Comparison of ENCODE assay signal across 8 cellular contexts in the genomic region with DNA sequence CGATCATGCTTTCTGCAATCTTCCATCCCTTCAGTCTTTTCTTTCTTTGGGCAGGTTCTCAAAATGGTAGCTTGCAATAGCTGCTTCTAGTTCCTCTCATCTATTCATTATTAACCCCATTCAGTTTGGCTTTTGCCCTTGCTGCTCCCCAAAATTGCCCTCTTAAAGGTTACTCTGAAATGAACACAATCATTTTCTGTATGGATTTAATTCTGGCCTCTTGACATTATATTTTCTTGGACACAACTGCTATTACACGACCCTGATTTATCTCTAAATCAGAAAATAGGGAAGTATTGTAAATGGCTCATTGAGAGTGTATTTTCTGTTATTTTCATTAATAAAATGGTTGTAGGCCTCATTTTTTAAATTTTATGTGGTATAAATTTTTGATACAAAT. TPM values are rescaled to one million over a fixed set of nuclear protein-coding genes. Genes with fewer than 3 reads are reported as not detected.
DNase-seq lines count a peak whose midpoint lies in the region; ATAC-seq and TF ChIP-seq lines count a peak whose summit lies in the region.

A gene (minus strand): TSS at position 101 of the 400 bp plus-strand sequence. CDS start 8,613 bp downstream, outside the sequence.

- peaks cover 7% of the 10 kb centered on the region; the same call in 1 of the 2 replicates for H3K4me1 ChIP-seq in HEK293 (ENCODE audit: control insufficient read depth, insufficient read depth, low read length)

- POLR2A ChIA-PET in HEK293 (lab: Yijun Ruan, JAX), result no interaction called here

- H3K9me3 Mint-ChIP-seq in activated T-helper 2 cell treated with anti-CD3 and anti-CD28 coated beads, Interferon-gamma antibody, Interleukin-2, Interleukin-4, amounts not matched to agents 10 μg/mL and 5 μg/mL and 100 μg/mL, durations not matched to agents 14 hours and 24 hours and 36 hours, result no peaks in the 10 kb centered on the region
- H3K9me3 Mint-ChIP-seq in stimulated activated memory B cell treated with anti-CD40 and anti-IgM and Interleukin-4, amounts not matched to agents 10 μg/mL and 1 μg/mL and 100 μg/mL, for 72 hours, result no peaks in the 10 kb centered on the region

- intact Hi-C loops in activated T-helper 2 cell treated with anti-CD3 and anti-CD28 coated beads, Interferon-gamma antibody, Interleukin-2, Interleukin-4, amounts not matched to agents 10 μg/mL and 5 μg/mL and 100 μg/mL, durations not matched to agents 14 hours and 24 hours and 36 hours (cut with micrococcal nuclease), result no loop called here

- H3K4me3 ChIP-seq in HEK293 (ENCODE audit: low read depth, low read length), result peak within 1 kb of the TSS; percentile 98
- peak within 1 kb of the TSS; percentile 65 for H3K4me3 ChIP-seq in iPS-18c (ENCODE audit: insufficient read depth, low read depth, low read length)

- H3K27ac Mint-ChIP-seq in activated T-helper 2 cell treated with anti-CD3 and anti-CD28 coated beads, Interferon-gamma antibody, Interleukin-2, Interleukin-4, amounts not matched to agents 10 μg/mL and 5 μg/mL and 100 μg/mL, durations not matched to agents 14 hours and 24 hours and 36 hours, result peak within 1 kb of the TSS; percentile 43
- peak within 1 kb of the TSS; percentile 89 for H3K27ac Mint-ChIP-seq in stimulated activated memory B cell treated with anti-CD40 and anti-IgM and Interleukin-4, amounts not matched to agents 10 μg/mL and 1 μg/mL and 100 μg/mL, for 72 hours

- no peaks in the 10 kb centered on the region for H3K36me3 Mint-ChIP-seq in activated T-helper 2 cell treated with anti-CD3 and anti-CD28 coated beads, Interferon-gamma antibody, Interleukin-2, Interleukin-4, amounts not matched to agents 10 μg/mL and 5 μg/mL and 100 μg/mL, durations not matched to agents 14 hours and 24 hours and 36 hours (ENCODE audit: low read depth)
- no peaks in the 10 kb centered on the region for H3K36me3 Mint-ChIP-seq in stimulated activated memory B cell treated with anti-CD40 and anti-IgM and Interleukin-4, amounts not matched to agents 10 μg/mL and 1 μg/mL and 100 μg/mL, for 72 hours

- H3K9me3 ChIP-seq in HEK293 (ENCODE audit: control insufficient read depth, insufficient read depth, low read depth, low read length) (no peaks in the 10 kb centered on the region), iPS-18c (ENCODE audit: control insufficient read depth, insufficient read depth, low read length) (no peaks in the 10 kb centered on the region)

- H3K27ac ChIP-seq in HEK293 (ENCODE audit: extremely low read depth, low read depth, low read length), result peak within 1 kb of the TSS; percentile 50; the same call in 1 of the 2 replicates

- DNase-seq in activated T-helper 2 cell treated with anti-CD3 and anti-CD28 coated beads, Interferon-gamma antibody, Interleukin-2, Interleukin-4, amounts not matched to agents 10 μg/mL and 5 μg/mL and 100 μg/mL, durations not matched to agents 14 hours and 24 hours and 36 hours (ENCODE audit: low spot score), result no peak
- DNase-seq in NCI-H446 (lab: John Stamatoyannopoulos, UW) (no peak), Kasumi-1 (lab: John Stamatoyannopoulos, UW) (no peak)

- H3K36me3 ChIP-seq in HEK293 (ENCODE audit: control insufficient read depth in 2 of 2, insufficient read depth in 1 of 2, low read length in 2 of 2), result no peaks in the 10 kb centered on the region

- CTCF ChIA-PET in HEK293 (lab: Yijun Ruan, JAX), result interaction anchor here (0.6 to 0.7 kb wide), 3 partner anchors 15 to 135 kb away, joined by 3 to 4 read pairs (median 3); no protein-coding TSS in a partner anchor

- peaks cover 3% of the 10 kb centered on the region for H3K27me3 Mint-ChIP-seq in activated T-helper 2 cell treated with anti-CD3 and anti-CD28 coated beads, Interferon-gamma antibody, Interleukin-2, Interleukin-4, amounts not matched to agents 10 μg/mL and 5 μg/mL and 100 μg/mL, durations not matched to agents 14 hours and 24 hours and 36 hours (ENCODE audit: low read depth)
- no peaks in the 10 kb centered on the region for H3K27me3 Mint-ChIP-seq in stimulated activated memory B cell treated with anti-CD40 and anti-IgM and Interleukin-4, amounts not matched to agents 10 μg/mL and 1 μg/mL and 100 μg/mL, for 72 hours

- ATAC-seq in stimulated activated memory B cell treated with anti-CD40 and anti-IgM and Interleukin-4, amounts not matched to agents 10 μg/mL and 1 μg/mL and 100 μg/mL, for 72 hours, result no peak
- no peak for ATAC-seq in HG02973 (IDR thresholded peaks at IDR 0.05; ENCODE audit: unreplicated experiment)
- ATAC-seq in GM21723 (IDR thresholded peaks at IDR 0.05; ENCODE audit: unreplicated experiment), result no peak

- H3K4me1 Mint-ChIP-seq in activated T-helper 2 cell treated with anti-CD3 and anti-CD28 coated beads, Interferon-gamma antibody, Interleukin-2, Interleukin-4, amounts not matched to agents 10 μg/mL and 5 μg/mL and 100 μg/mL, durations not matched to agents 14 hours and 24 hours and 36 hours (ENCODE audit: low read depth), result peaks cover 17% of the 10 kb centered on the region
- H3K4me1 Mint-ChIP-seq in stimulated activated memory B cell treated with anti-CD40 and anti-IgM and Interleukin-4, amounts not matched to agents 10 μg/mL and 1 μg/mL and 100 μg/mL, for 72 hours, result peaks cover 29% of the 10 kb centered on the region

- no peak for TF ChIP-seq CTCF in HEK293 (tag by site-specific recombination; IDR thresholded peaks at IDR 0.05)

- H3K4me3 Mint-ChIP-seq in activated T-helper 2 cell treated with anti-CD3 and anti-CD28 coated beads, Interferon-gamma antibody, Interleukin-2, Interleukin-4, amounts not matched to agents 10 μg/mL and 5 μg/mL and 100 μg/mL, durations not matched to agents 14 hours and 24 hours and 36 hours (ENCODE audit: low read depth), result peak within 1 kb of the TSS; percentile 88
- H3K4me3 Mint-ChIP-seq in stimulated activated memory B cell treated with anti-CD40 and anti-IgM and Interleukin-4, amounts not matched to agents 10 μg/mL and 1 μg/mL and 100 μg/mL, for 72 hours, result peak within 1 kb of the TSS; percentile 93

TF ChIP-seq in HEK293, 187 proteins besides CTCF, POLR2A, EP300 and RAD21:
- TF ChIP-seq ZNF600 (tag by site-specific recombination; IDR thresholded peaks at IDR 0.05) (no peak), ZNF837 (tag by site-specific recombination; IDR thresholded peaks at IDR 0.05) (no peak), ZNF423 (tag by site-specific recombination; IDR thresholded peaks at IDR 0.05) (no peak), ZEB2 (tag by site-specific recombination; IDR thresholded peaks at IDR 0.05) (no peak), ZNF19 (tag by site-specific recombination; IDR thresholded peaks at IDR 0.05; ENCODE audit: low read depth) (no peak), ZNF777 (tag by site-specific recombination; IDR thresholded peaks at IDR 0.05; ENCODE audit: borderline replicate concordance) (no peak), FEZF1 (tag by site-specific recombination; IDR thresholded peaks at IDR 0.05) (no peak)

RNA-seq across cellular contexts. Expression of the gene that starts here (rescaled TPM):
- total RNA-seq in activated T-helper 2 cell treated with anti-CD3 and anti-CD28 coated beads, Interferon-gamma antibody, Interleukin-2, Interleukin-4, amounts not matched to agents 10 μg/mL and 5 μg/mL and 100 μg/mL, durations not matched to agents 14 hours and 24 hours and 36 hours, result not detected in 2 replicates
